ENCODE assay signal across 25 cellular contexts in the genomic region with DNA sequence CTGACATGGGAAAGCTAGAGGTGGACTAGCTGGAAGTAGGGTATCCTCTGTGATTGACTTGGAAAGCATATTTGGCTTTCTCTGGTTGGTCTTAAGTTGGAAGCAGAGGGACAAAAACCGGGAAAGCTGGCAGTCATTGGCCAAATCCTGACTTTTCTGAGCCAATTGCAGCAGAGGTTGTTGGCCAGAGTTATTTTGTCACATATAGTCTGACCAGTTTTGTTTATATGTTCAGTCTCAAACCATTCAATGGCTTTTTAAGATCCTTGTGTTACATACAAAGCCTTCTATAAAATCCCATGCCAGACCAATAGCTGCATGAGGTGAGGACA. TPM values are rescaled to one million over a fixed set of nuclear protein-coding genes. Genes with fewer than 3 reads are reported as not detected.
A peak's percentile ranks its signal among the peaks of the same experiment; 100 is the strongest.
DNase-seq lines count a peak whose midpoint lies in the region; ATAC-seq and TF ChIP-seq lines count a peak whose summit lies in the region.
"Had no signal": no experiment of that assay in that cellular context is flagged by ENCODE, and none has a peak within 500 bp of the region (broad histone marks: within the 10 kb centered on the region; RNA-seq: fewer than 3 reads in every experiment).

No MANE protein-coding gene starts in this region.

- no peak for ATAC-seq in heart right ventricle
- ATAC-seq: activated naive CD8-positive, alpha-beta T cell treated with anti-CD3 and anti-CD28 coated beads, Interleukin-2, amount 50 U/mL, for 24 hours; body of pancreas; stimulated activated effector memory CD8-positive, alpha-beta T cell treated with anti-CD3 and anti-CD28 coated beads, Interleukin-12 subunit alpha, Interleukin-12 subunit beta, amount 100 ng/mL, for 72 hours had no signal

- TF ChIP-seq POLR2A in esophagus squamous epithelium (IDR thresholded peaks at IDR 0.05) = no peak
- no peak for TF ChIP-seq POLR2A in prostate gland (IDR thresholded peaks at IDR 0.05)

- no peaks in the 10 kb centered on the region for H3K9me3 ChIP-seq in esophagus squamous epithelium
- no peaks in the 10 kb centered on the region for H3K9me3 ChIP-seq in prostate gland
- peaks cover 0 to 5% (median 0%) of the 10 kb centered on the region in 11 donors for H3K9me3 ChIP-seq in heart right ventricle
- H3K9me3 ChIP-seq: body of pancreas had no signal

- TF ChIP-seq CTCF in LNCaP clone FGC (IDR thresholded peaks at IDR 0.05; ENCODE audit: control insufficient read depth, extremely low read depth, insufficient read depth) (no peak), esophagus squamous epithelium (IDR thresholded peaks at IDR 0.05) (no peak), prostate gland (IDR thresholded peaks at IDR 0.05) (no peak), heart right ventricle (IDR thresholded peaks at IDR 0.05) (no peak)

- 20% methylated on average over 1 of the region's 1 CpG for WGBS in esophagus squamous epithelium, 2 donors
- 54% methylated on average over 1 of the region's 1 CpG for WGBS in prostate gland
- WGBS in heart right ventricle, 2 donors = 75% methylated on average over 1 of the region's 1 CpG

- no peaks in the 10 kb centered on the region for H3K36me3 ChIP-seq in esophagus squamous epithelium
- H3K36me3 ChIP-seq in prostate gland = no peaks in the 10 kb centered on the region
- H3K36me3 ChIP-seq in heart right ventricle = no peaks in the 10 kb centered on the region

- H3K4me3 ChIP-seq in LNCaP clone FGC (ENCODE audit: low read depth, low read length) (peak overlapping the region; percentile 29; the same call in 1 of the 2 replicates), esophagus squamous epithelium (no peak overlapping the region), prostate gland (no peak overlapping the region), heart right ventricle (no peak overlapping the region)
- H3K4me3 ChIP-seq: body of pancreas, dorsolateral prefrontal cortex, lung, SK-N-MC had no signal

- H3K27me3 ChIP-seq in esophagus squamous epithelium (no peaks in the 10 kb centered on the region), prostate gland (replicated peaks; ENCODE audit: insufficient read depth) (no peaks in the 10 kb centered on the region), heart right ventricle (peaks cover 0 to 4% (median 0%) of the 10 kb centered on the region in 7 donors)
- H3K27me3 ChIP-seq: body of pancreas, dorsolateral prefrontal cortex had no signal

- peak; percentile 33 for DNase-seq in AG20443 (ENCODE audit: low spot score)
- DNase-seq in LNCaP clone FGC (ENCODE audit: low read depth) = peak; percentile 87
- no peak for DNase-seq in esophagus squamous epithelium (lab: John Stamatoyannopoulos, UW)
- DNase-seq in prostate gland (ENCODE audit: low spot score) = no peak
- DNase-seq in NCI-H524 (lab: John Stamatoyannopoulos, UW) = no peak
- DNase-seq in iPS-NIHi11 (ENCODE audit: low spot score) = no peak
- no peak for DNase-seq in T1000 (lab: John Stamatoyannopoulos, UW)
- no peak for DNase-seq in heart right ventricle
- DNase-seq: activated CD4-positive, alpha-beta T cell treated with anti-CD3 and anti-CD28 coated beads for 4 hours; activated gamma-delta T cell; activated naive CD8-positive, alpha-beta T cell treated with anti-CD3 and anti-CD28 coated beads, Interleukin-2, amount 50 U/mL, for 24 hours; activated T-cell treated with anti-CD3 and anti-CD28 coated beads, Interleukin-2, amount 50 U/mL, for 1 hour; body of pancreas; dorsolateral prefrontal cortex; glutamatergic neuron; NCI-H1105; NCI-H2029; NCI-H82; right cardiac atrium; stimulated activated CD4-positive, alpha-beta T cell treated with anti-CD3 and anti-CD28 coated beads, Interleukin-4, amount 100 ng/mL, for 24 hours; T-helper 2 cell had no signal

- H3K27ac ChIP-seq in esophagus squamous epithelium (peak overlapping the region in 3 of 4 donors; percentile 53 to 75 (median 55)), prostate gland (peak overlapping the region; percentile 54 to 93), heart right ventricle (peak overlapping the region in 1 of 10 donors; percentile 73)
- H3K27ac ChIP-seq: body of pancreas, dorsolateral prefrontal cortex, SK-N-MC had no signal

- peaks cover 0 to 31% (median 4%) of the 10 kb centered on the region in 3 donors for H3K4me1 ChIP-seq in esophagus squamous epithelium
- no peaks in the 10 kb centered on the region for H3K4me1 ChIP-seq in prostate gland (replicated peaks)
- H3K4me1 ChIP-seq in heart right ventricle = peaks cover 0 to 13% (median 2%) of the 10 kb centered on the region in 9 donors

- intact Hi-C loops in esophagus squamous epithelium (cut with DNase I) = no loop called here
- intact Hi-C loops in prostate gland (cut with DNase I) = no loop called here
- intact Hi-C loops in heart right ventricle (cut with DNase I) = loop anchor here in 2 of 10 donors (10.0 kb wide), 2 partner anchors 86 to 96 kb away; a partner anchor contains a TSS

RNA-seq across cellular contexts. Expression of a gene that starts 6.3 kb away (rescaled TPM):
- total RNA-seq in esophagus squamous epithelium = 1 to 10 TPM; 1.8 to 9.0 (median 2.0) TPM
- 10 to 100 TPM; 27.4 to 50.6 TPM for total RNA-seq in prostate gland
- total RNA-seq in heart right ventricle = 1 to 10 TPM; 1.0 to 4.1 (median 2.8) TPM
- 1 to 10 TPM in 1 of 2 donors, under 1 TPM in 1; 0.68 to 4.2 TPM for polyA plus RNA-seq in heart right ventricle

RNA-seq across cellular contexts. Expression of a gene that starts 39.7 kb away (rescaled TPM):
- total RNA-seq in esophagus squamous epithelium (10 to 100 TPM in 1 of 4 donors, 1 to 10 TPM in 3; 3.1 to 15.4 (median 7.0) TPM), prostate gland (100 to 1,000 TPM; 167 to 555 TPM), heart right ventricle (10 to 100 TPM in 3 of 10 donors, 1 to 10 TPM in 7; 2.7 to 12.8 (median 7.9) TPM)
- polyA plus RNA-seq in heart right ventricle = 1 to 10 TPM; 1.4 to 5.0 TPM
- total RNA-seq: activated CD8-positive, alpha-beta memory T cell treated with anti-CD3 and anti-CD28 coated beads for 36 hours had no signal

Comparison
In these comparisons a context has a peak if more than half of its experiments do, and no peak if none do; other contexts are left out.
1. DNase-seq: peak in AG20443 (single experiment) and LNCaP clone FGC (single experiment); none in esophagus squamous epithelium (single experiment), prostate gland (single experiment), NCI-H524 (0 of 2), iPS-NIHi11 (single experiment), T1000 (single experiment) and heart right ventricle (0 of 2).
2. RNA of a gene that starts 39.7 kb away (total RNA-seq): 167 to 555 TPM in prostate gland; 3.1 to 15.4 TPM in esophagus squamous epithelium and 2.7 to 12.8 TPM in heart right ventricle; every median in the first group is over 10 times any median in the second.